1 cellular context compared by ENCODE assay signal in genomic region chr7:157139142-157140117, GRCh38.
TF ChIP-seq lines count a peak whose summit lies in the region.

No MANE protein-coding gene starts in this region.

TF ChIP-seq in H1, 55 proteins besides CTCF, POLR2A, EP300 and RAD21:
- no peak for TF ChIP-seq MAFK (IDR thresholded peaks at IDR 0.05; ENCODE audit: low read depth, low read length)
- TF ChIP-seq ATF2 (IDR thresholded peaks at IDR 0.05; ENCODE audit: low read length), result no peak
- TF ChIP-seq CTBP2 (IDR thresholded peaks at IDR 0.05; ENCODE audit: borderline replicate concordance, insufficient read depth, insufficient read length, low read length), result no peak
- no peak for TF ChIP-seq SUZ12 (IDR thresholded peaks at IDR 0.05; ENCODE audit: low read length)
- peak; percentile 26 for TF ChIP-seq ASH2L (IDR thresholded peaks at IDR 0.05; ENCODE audit: low read length)
- TF ChIP-seq GTF2F1 (IDR thresholded peaks at IDR 0.05; ENCODE audit: borderline replicate concordance, low read depth, low read length), result no peak
- no peak for TF ChIP-seq NRF1 (IDR thresholded peaks at IDR 0.05; ENCODE audit: low read depth, low read length)
- no peak for TF ChIP-seq SIRT6 (IDR thresholded peaks at IDR 0.05; ENCODE audit: low read length)
- TF ChIP-seq RXRA (IDR thresholded peaks at IDR 0.05; ENCODE audit: insufficient read depth, low read depth, low read length), result no peak
- no peak for TF ChIP-seq CHD7 (IDR thresholded peaks at IDR 0.05; ENCODE audit: insufficient replicate concordance, low read length)
- TF ChIP-seq YY1 (IDR thresholded peaks at IDR 0.05; ENCODE audit: low read depth, low read length), result no peak
- TF ChIP-seq HDAC2 (IDR thresholded peaks at IDR 0.05; ENCODE audit: borderline replicate concordance in 1 of 2, low read depth in 2 of 2, low read length in 2 of 2), result 0 out of 4 replicates have a peak, but pooled peaks of 1 of the 2 experiments have one; percentile 34
- no peak for TF ChIP-seq ZNF274 (IDR thresholded peaks at IDR 0.05; ENCODE audit: borderline replicate concordance, extremely low read depth, low read length)
- no peak for TF ChIP-seq KDM5A (IDR thresholded peaks at IDR 0.05; ENCODE audit: low read length)
- TF ChIP-seq EZH2 (IDR thresholded peaks at IDR 0.05; ENCODE audit: low read depth, low read length, severe bottlenecking), result no peak
- no peak for TF ChIP-seq HDAC6 (IDR thresholded peaks at IDR 0.05; ENCODE audit: low read depth, low read length)
- TF ChIP-seq RFX5 (IDR thresholded peaks at IDR 0.05; ENCODE audit: borderline replicate concordance, low read depth, low read length), result no peak
- TF ChIP-seq SIN3A (conservative IDR thresholded peaks at IDR 0.05 in 1 of 2, IDR thresholded peaks at IDR 0.05 in 1 of 2; ENCODE audit: low read depth in 1 of 2, low read length in 2 of 2), result no peak
- peak; percentile 50; the same call in 1 of the 2 replicates for TF ChIP-seq PHF8 (conservative IDR thresholded peaks at IDR 0.05; ENCODE audit: low read depth, low read length)
- TF ChIP-seq RNF2 (IDR thresholded peaks at IDR 0.05; ENCODE audit: borderline replicate concordance, low read depth, low read length, missing control alignments, poor library complexity, severe bottlenecking), result no peak
- no peak for TF ChIP-seq TEAD4 (IDR thresholded peaks at IDR 0.05; ENCODE audit: low read depth, low read length)
- TF ChIP-seq E2F6 (IDR thresholded peaks at IDR 0.05), result peak; percentile 66
- no peak for TF ChIP-seq BACH1 (IDR thresholded peaks at IDR 0.05; ENCODE audit: low read length)
- peak; percentile 68; the same call in 1 of the 2 replicates for TF ChIP-seq MAX (IDR thresholded peaks at IDR 0.05)
- TF ChIP-seq EGR1 (IDR thresholded peaks at IDR 0.05; ENCODE audit: borderline replicate concordance, low read depth, low read length), result 0 out of 2 replicates have a peak, but pooled peaks have one; percentile 1
- no peak for TF ChIP-seq NANOG (IDR thresholded peaks at IDR 0.05; ENCODE audit: insufficient read depth, low read depth, low read length, poor library complexity, severe bottlenecking)
- TF ChIP-seq FOSL1 (IDR thresholded peaks at IDR 0.05; ENCODE audit: insufficient read depth, low read depth, low read length), result no peak
- TF ChIP-seq JUN (IDR thresholded peaks at IDR 0.05; ENCODE audit: low read depth, low read length), result no peak
- TF ChIP-seq POU5F1 (IDR thresholded peaks at IDR 0.05; ENCODE audit: low read depth, low read length), result no peak
- TF ChIP-seq TCF12 (IDR thresholded peaks at IDR 0.05; ENCODE audit: low read depth, low read length), result no peak
- 0 out of 2 replicates have a peak, but pooled peaks have one; percentile 9 for TF ChIP-seq RBBP5 (IDR thresholded peaks at IDR 0.05; ENCODE audit: borderline replicate concordance, low read depth, low read length)
